Comparison of ENCODE assay signal across 15 cellular contexts in genomic region chr6:88360203-88360797, GRCh38.
DNase-seq lines count a peak whose midpoint lies in the region; ATAC-seq, FAIRE-seq and TF ChIP-seq lines count a peak whose summit lies in the region.
"Had no signal": no experiment of that assay in that cellular context is flagged by ENCODE, and none has a peak within 500 bp of the region (broad histone marks: within the 10 kb centered on the region; RNA-seq: fewer than 3 reads in every experiment).

No MANE protein-coding gene starts in this region.

- peaks cover 22% of the 10 kb centered on the region for H3K4me1 Mint-ChIP-seq in neural crest cell

- no peaks in the 10 kb centered on the region for H3K9me1 ChIP-seq in endothelial cell of umbilical vein (replicated peaks; ENCODE audit: control insufficient read depth, extremely low read depth, insufficient read depth, low read length)

- no peak overlapping the region for H3K9ac ChIP-seq in endothelial cell of umbilical vein (replicated peaks; ENCODE audit: extremely low read depth, insufficient read depth, low read length)
- H3K9ac ChIP-seq: BLaER1 had no signal

- H3K4me3 ChIP-seq in endothelial cell of umbilical vein (replicated peaks in 1 of 3; ENCODE audit: insufficient read depth in 1 of 3, low read depth in 1 of 3, low read length in 3 of 3) = no peak overlapping the region
- H3K4me3 ChIP-seq: BLaER1 had no signal

- H3K4me2 ChIP-seq in endothelial cell of umbilical vein (ENCODE audit: insufficient read depth, low read length) = no peak overlapping the region
- H3K4me2 ChIP-seq: BLaER1 had no signal

- H3K9me3 ChIP-seq in endothelial cell of umbilical vein (replicated peaks; ENCODE audit: control insufficient read depth, insufficient read depth, low read length) = no peaks in the 10 kb centered on the region
- H3K9me3 ChIP-seq: BLaER1 had no signal

- CTCF ChIA-PET in RWPE1 (lab: Yijun Ruan, JAX) (no interaction called here), endothelial cell of umbilical vein (lab: Charles Lee) (no interaction called here)

- H3K36me3 ChIP-seq in endothelial cell of umbilical vein (ENCODE audit: control insufficient read depth in 2 of 2, extremely low read depth in 1 of 2, insufficient read depth in 2 of 2, low read length in 2 of 2) = no peaks in the 10 kb centered on the region
- H3K36me3 ChIP-seq: BLaER1 had no signal

- no peak for FAIRE-seq in endothelial cell of umbilical vein (lab: Jason Lieb, UNC)

- H3K9me3 Mint-ChIP-seq in neural crest cell = peaks cover 2% of the 10 kb centered on the region

- intact Hi-C loops in endothelial cell of umbilical vein (cut with micrococcal nuclease) = no loop called here

- POLR2A ChIA-PET in RWPE1 (lab: Yijun Ruan, JAX; ENCODE audit: low non-redundant PET) = no interaction called here
- POLR2A ChIA-PET in endothelial cell of umbilical vein (lab: Charles Lee) = no interaction called here

- DNase-seq in Daoy (ENCODE audit: low read depth) = peak; percentile 11
- peak; percentile 83 for DNase-seq in RWPE1 (ENCODE audit: low spot score)
- DNase-seq in endothelial cell of umbilical vein (ENCODE audit: low read depth, low spot score) = no peak
- DNase-seq in neural crest cell (ENCODE audit: low read depth, low spot score) = no peak
- DNase-seq in caudate nucleus (lab: John Stamatoyannopoulos, UW) = no peak
- no peak for DNase-seq in epidermal melanocyte (ENCODE audit: insufficient read length, low spot score)
- DNase-seq: DND-41, Kasumi-1, NCI-H1930, NCI-H774 had no signal

- no peaks in the 10 kb centered on the region for H3K79me2 ChIP-seq in endothelial cell of umbilical vein (ENCODE audit: control insufficient read depth, insufficient read depth, low read length)

- no peaks in the 10 kb centered on the region for H3K36me3 Mint-ChIP-seq in neural crest cell (ENCODE audit: low read depth)

- H4K20me1 ChIP-seq in endothelial cell of umbilical vein (replicated peaks; ENCODE audit: control insufficient read depth, extremely low read depth, insufficient read depth, low read length) = no peaks in the 10 kb centered on the region
- H4K20me1 ChIP-seq: BLaER1 had no signal

- BruUV-seq in endothelial cell of umbilical vein (replicated peaks; lab: Mats Ljungman, UMichigan) = no TSS peak

- no peak for TF ChIP-seq POLR2A in endothelial cell of umbilical vein (IDR thresholded peaks at IDR 0.05; ENCODE audit: low read depth, low read length)

- H3K27me3 ChIP-seq in endothelial cell of umbilical vein (ENCODE audit: control insufficient read depth in 2 of 2, insufficient read depth in 2 of 2, low read length in 2 of 2) = no peaks in the 10 kb centered on the region
- H3K27me3 ChIP-seq: BLaER1 had no signal

- ATAC-seq in HG02798 (IDR thresholded peaks at IDR 0.05; ENCODE audit: poor library complexity, unreplicated experiment) = no peak
- no peak for ATAC-seq in GM21619 (IDR thresholded peaks at IDR 0.05; ENCODE audit: unreplicated experiment)
- ATAC-seq: Right ventricle myocardium inferior had no signal

- TF ChIP-seq CTCF in RWPE1 (conservative IDR thresholded peaks at IDR 0.05; ENCODE audit: low read depth) (no peak), endothelial cell of umbilical vein (IDR thresholded peaks at IDR 0.05; ENCODE audit: extremely low read depth in 1 of 2, insufficient read depth in 1 of 2, low read depth in 1 of 2, low read length in 2 of 2) (no peak), neural crest cell (conservative IDR thresholded peaks at IDR 0.05) (no peak)

- H3K27ac ChIP-seq in RWPE1 = no peak overlapping the region
- no peak overlapping the region for H3K27ac ChIP-seq in endothelial cell of umbilical vein (ENCODE audit: insufficient read depth, low read depth, low read length)
- H3K27ac ChIP-seq in caudate nucleus (ENCODE audit: low read depth, low read length) = no peak overlapping the region
- H3K27ac ChIP-seq: BLaER1 had no signal

- no peak overlapping the region for H2AFZ ChIP-seq in endothelial cell of umbilical vein (ENCODE audit: low read depth, low read length)

- no peaks in the 10 kb centered on the region for H3K27me3 Mint-ChIP-seq in neural crest cell (ENCODE audit: low read depth)
- H3K27me3 Mint-ChIP-seq: progenitor cell of endocrine pancreas had no signal

- H3K4me1 ChIP-seq in endothelial cell of umbilical vein (ENCODE audit: control insufficient read depth, extremely low read depth, insufficient read depth, low read length) = no peaks in the 10 kb centered on the region
- H3K4me1 ChIP-seq: BLaER1 had no signal

- dilution Hi-C loops in endothelial cell of umbilical vein (cut with MboI; ENCODE audit: extremely low pct_ligation_motif_present, low sequenced_read_pairs) = no loop called here

- H3K27ac Mint-ChIP-seq in neural crest cell (ENCODE audit: unreplicated experiment) = peak overlapping the region; percentile 79
- H3K27ac Mint-ChIP-seq: progenitor cell of endocrine pancreas had no signal

- no peak overlapping the region for H3K4me3 Mint-ChIP-seq in neural crest cell

TF ChIP-seq in endothelial cell of umbilical vein, 7 proteins besides CTCF, POLR2A, EP300 and RAD21:
- TF ChIP-seq GATA2 (IDR thresholded peaks at IDR 0.05; ENCODE audit: insufficient read depth, insufficient read length, low read depth, low read length) (no peak), MYC (IDR thresholded peaks at IDR 0.05; ENCODE audit: low read depth, low read length) (no peak), FOS (IDR thresholded peaks at IDR 0.05; ENCODE audit: borderline replicate concordance, insufficient read depth, low read length) (peak; percentile 39)

Comparison
In these comparisons a context has a peak if more than half of its experiments do, and no peak if none do; other contexts are left out.
1. DNase-seq: peak in Daoy (single experiment) and RWPE1 (single experiment); none in endothelial cell of umbilical vein (single experiment), neural crest cell (single experiment), caudate nucleus (0 of 61) and epidermal melanocyte (single experiment).